In the genomic region with DNA sequence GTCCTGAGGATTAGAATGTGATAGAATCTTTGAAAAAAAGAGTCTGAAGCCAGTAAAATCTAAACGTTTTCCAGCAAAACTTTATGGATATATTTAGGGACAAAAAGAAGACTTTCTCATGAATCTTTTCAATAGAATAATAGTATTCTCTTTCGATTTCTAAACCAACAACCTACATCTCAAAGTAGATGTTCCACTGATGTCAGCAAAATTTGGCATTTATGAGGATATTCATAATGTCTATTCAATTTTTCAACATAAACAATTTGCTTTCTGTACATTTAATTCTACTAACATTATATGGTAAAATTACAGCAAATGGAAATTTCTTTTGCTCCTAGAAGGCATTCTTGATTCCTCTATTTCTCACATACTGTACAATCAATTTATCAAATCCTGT, we compare ENCODE assay signal across 35 cellular contexts.
DNase-seq lines count a peak whose midpoint lies in the region; ATAC-seq, FAIRE-seq and TF ChIP-seq lines count a peak whose summit lies in the region.
"Had no signal": no experiment of that assay in that cellular context is flagged by ENCODE, and none has a peak within 500 bp of the region (broad histone marks: within the 10 kb centered on the region; RNA-seq: fewer than 3 reads in every experiment).

No MANE protein-coding gene starts in this region.

- CTCF ChIA-PET in HepG2 (lab: Yijun Ruan, JAX; ENCODE audit: low intra/inter-chr PET ratio, low total read pairs) = no interaction called here
- CTCF ChIA-PET in A549 (lab: Yijun Ruan, JAX) = no interaction called here
- CTCF ChIA-PET in IMR-90 (lab: Yijun Ruan, JAX) = no interaction called here

- no peak overlapping the region for H2AK9ac ChIP-seq in IMR-90 (replicated peaks; ENCODE audit: low read depth, low read length, poor library complexity)

- no peaks in the 10 kb centered on the region for H3K36me3 ChIP-seq in HepG2 (replicated peaks in 1 of 2; ENCODE audit: control insufficient read depth in 1 of 2, insufficient read depth in 2 of 2, low read length in 2 of 2)
- no peaks in the 10 kb centered on the region for H3K36me3 ChIP-seq in right lobe of liver
- H3K36me3 ChIP-seq in IMR-90 (ENCODE audit: control insufficient read depth, insufficient read depth, low read length) = no peaks in the 10 kb centered on the region
- H3K36me3 ChIP-seq in neural progenitor cell = no peaks in the 10 kb centered on the region
- H3K36me3 ChIP-seq: BE2C; BLaER1; BLaER1 treated with 17β-estradiol and CSF1 and Interleukin-3, amounts not matched to agents 10 nM and 100 nM had no signal

- H3K14ac ChIP-seq in IMR-90 (replicated peaks; ENCODE audit: low read depth, low read length) = no peak overlapping the region

- no peak for TF ChIP-seq RAD21 in HepG2 (CRISPR knock-in tag; IDR thresholded peaks at IDR 0.05)
- TF ChIP-seq RAD21 in A549 (conservative IDR thresholded peaks at IDR 0.05 in 1 of 2, IDR thresholded peaks at IDR 0.05 in 1 of 2) = no peak
- no peak for TF ChIP-seq RAD21 in IMR-90 (IDR thresholded peaks at IDR 0.05; ENCODE audit: low read length)

- no peak overlapping the region for H4K91ac ChIP-seq in IMR-90 (ENCODE audit: insufficient read depth, low read depth, low read length)

- H3K4me2 ChIP-seq in HepG2 (ENCODE audit: low read depth, low read length) (no peak overlapping the region), A549 (no peak overlapping the region), IMR-90 (ENCODE audit: low read depth, low read length) (no peak overlapping the region), neural progenitor cell (no peak overlapping the region)
- H3K4me2 ChIP-seq: BLaER1; BLaER1 treated with 17β-estradiol and CSF1 and Interleukin-3, amounts not matched to agents 10 nM and 100 nM had no signal

- ATAC-seq in HepG2 = no peak
- ATAC-seq in right lobe of liver = no peak
- no peak for ATAC-seq in A549
- no peak for ATAC-seq in IMR-90 (ENCODE audit: low read depth)
- no peak for ATAC-seq in GM21447 (IDR thresholded peaks at IDR 0.05; ENCODE audit: unreplicated experiment)
- ATAC-seq: CD8-positive, alpha-beta T cell had no signal

- no peak for DNase-seq in HepG2 (ENCODE audit: low spot score)
- no peak for DNase-seq in right lobe of liver
- no peak for DNase-seq in A549 (ENCODE audit: low read depth in 1 of 2, low spot score in 1 of 2)
- no peak for DNase-seq in IMR-90
- DNase-seq in neural progenitor cell (ENCODE audit: low spot score) = no peak
- no peak for DNase-seq in activated T-cell treated with anti-CD3 and anti-CD28 coated beads for 4 hours
- DNase-seq in CD1c-positive myeloid dendritic cell (ENCODE audit: extremely low spot score) = no peak
- DNase-seq: 8988T; ACHN; AML-193; BE2C; C1 segment of cervical spinal cord; Caco-2; Calu3; CD4-positive, alpha-beta memory T cell; CD4-positive, alpha-beta T cell; CD4-positive, CD25-positive, alpha-beta regulatory T cell; CD8-positive, alpha-beta memory T cell; CD8-positive, alpha-beta T cell; DMS 273 treated with DMSO at 0.1 percent for 48 hours; DMS153; DMS53; DMS79; DMS79 treated with DMSO at 0.1 percent for 48 hours; DND-41; EL had no signal

- H2BK20ac ChIP-seq in IMR-90 (ENCODE audit: low read depth, low read length) = no peak overlapping the region

- no peak overlapping the region for H2AK5ac ChIP-seq in IMR-90 (ENCODE audit: low read depth, low read length)

- no peak overlapping the region for H3K27ac ChIP-seq in HepG2 (ENCODE audit: extremely low read length, insufficient read depth, low read length)
- H3K27ac ChIP-seq in right lobe of liver = no peak overlapping the region
- H3K27ac ChIP-seq in A549 = no peak overlapping the region
- H3K27ac ChIP-seq in IMR-90 (ENCODE audit: insufficient read depth, low read length) = no peak overlapping the region
- no peak overlapping the region for H3K27ac ChIP-seq in neural progenitor cell
- H3K27ac ChIP-seq: 22Rv1; BLaER1; BLaER1 treated with 17β-estradiol and CSF1 and Interleukin-3, amounts not matched to agents 10 nM and 100 nM; C4-2B had no signal

- H3K9me3 ChIP-seq in HepG2 (ENCODE audit: low read length) (no peaks in the 10 kb centered on the region), right lobe of liver (no peaks in the 10 kb centered on the region), A549 (no peaks in the 10 kb centered on the region), IMR-90 (ENCODE audit: control insufficient read depth, insufficient read depth, low read length) (no peaks in the 10 kb centered on the region), neural progenitor cell (ENCODE audit: low read depth) (no peaks in the 10 kb centered on the region)
- H3K9me3 ChIP-seq: BE2C; BLaER1; BLaER1 treated with 17β-estradiol and CSF1 and Interleukin-3, amounts not matched to agents 10 nM and 100 nM; Caco-2 had no signal

- H2AFZ ChIP-seq in HepG2 (ENCODE audit: low read length) (no peak overlapping the region), IMR-90 (replicated peaks; ENCODE audit: low read length, poor library complexity) (no peak overlapping the region), neural progenitor cell (replicated peaks) (peak overlapping the region; percentile 11)

- H2BK15ac ChIP-seq in IMR-90 (ENCODE audit: low read depth, low read length) = no peak overlapping the region

- no peaks in the 10 kb centered on the region for H3K4me1 ChIP-seq in HepG2 (ENCODE audit: insufficient read depth, low read length)
- H3K4me1 ChIP-seq in right lobe of liver = no peaks in the 10 kb centered on the region
- no peaks in the 10 kb centered on the region for H3K4me1 ChIP-seq in A549
- no peaks in the 10 kb centered on the region for H3K4me1 ChIP-seq in IMR-90 (ENCODE audit: control insufficient read depth, insufficient read depth, low read length)
- no peaks in the 10 kb centered on the region for H3K4me1 ChIP-seq in neural progenitor cell
- H3K4me1 ChIP-seq: BE2C; BLaER1; BLaER1 treated with 17β-estradiol and CSF1 and Interleukin-3, amounts not matched to agents 10 nM and 100 nM; Caco-2 had no signal

- no peak overlapping the region for H2BK5ac ChIP-seq in IMR-90 (ENCODE audit: low read depth, low read length, poor library complexity, severe bottlenecking)

- 0% methylated on average over 2 of the region's 2 CpGs for WGBS in HepG2 (ENCODE audit: low lambda C conversion rate)
- WGBS in right lobe of liver (ENCODE audit: insufficient coverage, low coverage, low lambda C conversion rate, missing lambda C conversion rate) = 17% methylated on average over 2 of the region's 2 CpGs
- WGBS in A549 (ENCODE audit: missing lambda C conversion rate) = 35% methylated on average over 2 of the region's 2 CpGs
- WGBS in IMR-90 (ENCODE audit: extremely low coverage in 2 of 2, insufficient read length in 1 of 2), 2 experiments = no CpG with 5 or more reads among the region's 2 CpGs

- no peaks in the 10 kb centered on the region for H3K9me3 Mint-ChIP-seq in neural progenitor cell
- H3K9me3 Mint-ChIP-seq: CD4-positive, alpha-beta T cell had no signal

- no peaks in the 10 kb centered on the region for H3K27me3 ChIP-seq in HepG2 (ENCODE audit: control insufficient read depth in 1 of 2, insufficient read depth in 2 of 2, low read length in 2 of 2)
- no peaks in the 10 kb centered on the region for H3K27me3 ChIP-seq in right lobe of liver
- H3K27me3 ChIP-seq in IMR-90 (ENCODE audit: control insufficient read depth, insufficient read depth, low read length) = no peaks in the 10 kb centered on the region
- H3K27me3 ChIP-seq in neural progenitor cell = no peaks in the 10 kb centered on the region
- H3K27me3 ChIP-seq: BE2C; BLaER1; BLaER1 treated with 17β-estradiol and CSF1 and Interleukin-3, amounts not matched to agents 10 nM and 100 nM had no signal

- BruUV-seq in HepG2 (replicated peaks; lab: Mats Ljungman, UMichigan) = no TSS peak
- BruUV-seq in IMR-90 (replicated peaks; lab: Mats Ljungman, UMichigan) = no TSS peak

- H3K9me1 ChIP-seq in IMR-90 (ENCODE audit: insufficient read depth, low read length) = no peaks in the 10 kb centered on the region

- H3K4me1 Mint-ChIP-seq in neural progenitor cell = no peaks in the 10 kb centered on the region
- H3K4me1 Mint-ChIP-seq: B cell; CD14-positive monocyte; CD4-positive, alpha-beta memory T cell; CD4-positive, CD25-positive, alpha-beta regulatory T cell; CD8-positive, alpha-beta memory T cell had no signal

- H4K5ac ChIP-seq in IMR-90 (ENCODE audit: low read depth, low read length) = no peak overlapping the region

- no peak overlapping the region for H4K8ac ChIP-seq in IMR-90 (ENCODE audit: low read depth in 2 of 2, low read length in 2 of 2)

- H3K4ac ChIP-seq in IMR-90 (ENCODE audit: low read depth, low read length) = no peak overlapping the region

- H3K27ac Mint-ChIP-seq in neural progenitor cell = no peak overlapping the region
- H3K27ac Mint-ChIP-seq: B cell; CD14-positive monocyte; CD4-positive, alpha-beta memory T cell; CD4-positive, alpha-beta T cell; CD4-positive, CD25-positive, alpha-beta regulatory T cell; CD8-positive, alpha-beta memory T cell; CD8-positive, alpha-beta T cell had no signal

- no peaks in the 10 kb centered on the region for H3F3A ChIP-seq in neural progenitor cell (ENCODE audit: low read depth)

- POLR2A ChIA-PET in HepG2 (lab: Yijun Ruan, JAX) = no interaction called here
- POLR2A ChIA-PET in A549 (lab: Yijun Ruan, JAX) = no interaction called here
- POLR2A ChIA-PET in IMR-90 (lab: Charles Lee; ENCODE audit: unreplicated experiment) = no interaction called here

- TF ChIP-seq CTCF in HepG2 (CRISPR knock-in tag; IDR thresholded peaks at IDR 0.05) = no peak
- no peak for TF ChIP-seq CTCF in right lobe of liver (IDR thresholded peaks at IDR 0.05)
- no peak for TF ChIP-seq CTCF in A549 (IDR thresholded peaks at IDR 0.05)
- no peak for TF ChIP-seq CTCF in IMR-90 (conservative IDR thresholded peaks at IDR 0.05; ENCODE audit: low read depth, low read length)
- no peak for TF ChIP-seq CTCF in neural progenitor cell (IDR thresholded peaks at IDR 0.05)

- H3K4me3 Mint-ChIP-seq in neural progenitor cell = no peak overlapping the region
- H3K4me3 Mint-ChIP-seq: B cell; CD14-positive monocyte; CD4-positive, alpha-beta memory T cell; CD4-positive, alpha-beta T cell; CD4-positive, CD25-positive, alpha-beta regulatory T cell; CD8-positive, alpha-beta memory T cell; CD8-positive, alpha-beta T cell had no signal

- TF ChIP-seq EP300 in HepG2 (IDR thresholded peaks at IDR 0.05; ENCODE audit: low read depth in 2 of 2, low read length in 2 of 2) = no peak
- TF ChIP-seq EP300 in HepG2 (CRISPR knock-in tag; IDR thresholded peaks at IDR 0.05; ENCODE audit: borderline replicate concordance) = no peak
- no peak for TF ChIP-seq EP300 in A549 (IDR thresholded peaks at IDR 0.05)

- no peak overlapping the region for H3K18ac ChIP-seq in IMR-90 (ENCODE audit: low read depth, low read length)

- intact Hi-C loops in HepG2 (cut with micrococcal nuclease; ENCODE audit: unreplicated experiment) (no loop called here), right lobe of liver (cut with DNase I) (no loop called here), IMR-90 (cut with micrococcal nuclease) (no loop called here)

- no peak for FAIRE-seq in HepG2 (lab: Jason Lieb, UNC)
- no peak for FAIRE-seq in A549 (lab: Jason Lieb, UNC)
- FAIRE-seq: A204.1, D721Med had no signal

- H3K79me2 ChIP-seq in HepG2 (ENCODE audit: insufficient read depth, low read length) (no peaks in the 10 kb centered on the region), neural progenitor cell (ENCODE audit: low read depth) (no peaks in the 10 kb centered on the region)

- in situ Hi-C loops in HepG2 (cut with HindIII; ENCODE audit: extremely low pct_ligation_motif_present, low pct_unique_long_range_greater_than_20kb) (no loop called here), IMR-90 (cut with MboI; ENCODE audit: low sequenced_read_pairs) (no loop called here)

- no peaks in the 10 kb centered on the region for H3K36me3 Mint-ChIP-seq in neural progenitor cell
- H3K36me3 Mint-ChIP-seq: CD14-positive monocyte; CD4-positive, alpha-beta memory T cell; CD4-positive, CD25-positive, alpha-beta regulatory T cell; CD8-positive, alpha-beta memory T cell; CD8-positive, alpha-beta T cell had no signal

- H3K23ac ChIP-seq in IMR-90 (ENCODE audit: low read depth, low read length) = no peak overlapping the region

- peaks cover 2% of the 10 kb centered on the region for H3K27me3 Mint-ChIP-seq in neural progenitor cell (ENCODE audit: insufficient read depth, low read depth)
- H3K27me3 Mint-ChIP-seq: B cell; CD4-positive, alpha-beta memory T cell; CD4-positive, alpha-beta T cell; CD4-positive, CD25-positive, alpha-beta regulatory T cell; CD8-positive, alpha-beta memory T cell had no signal

- dilution Hi-C loops in IMR-90 (cut with HindIII; ENCODE audit: low sequenced_read_pairs, unreplicated experiment) = no loop called here

- no peaks in the 10 kb centered on the region for H4K20me1 ChIP-seq in HepG2 (ENCODE audit: insufficient read depth, low read length)
- H4K20me1 ChIP-seq in IMR-90 (ENCODE audit: insufficient read depth, low read length) = no peaks in the 10 kb centered on the region
- no peaks in the 10 kb centered on the region for H4K20me1 ChIP-seq in neural progenitor cell (ENCODE audit: low read depth)
- H4K20me1 ChIP-seq: BLaER1; BLaER1 treated with 17β-estradiol and CSF1 and Interleukin-3, amounts not matched to agents 10 nM and 100 nM had no signal

- H3K79me1 ChIP-seq in IMR-90 (ENCODE audit: low read depth in 1 of 2, low read length in 2 of 2) = no peaks in the 10 kb centered on the region

- H3K9ac ChIP-seq in HepG2 (ENCODE audit: insufficient read depth, low read depth, low read length) (no peak overlapping the region), IMR-90 (ENCODE audit: low read depth, low read length) (no peak overlapping the region), neural progenitor cell (no peak overlapping the region)
- H3K9ac ChIP-seq: BLaER1; BLaER1 treated with 17β-estradiol and CSF1 and Interleukin-3, amounts not matched to agents 10 nM and 100 nM had no signal

- no peak overlapping the region for H3K56ac ChIP-seq in IMR-90 (ENCODE audit: extremely low read depth, insufficient read depth, low read length)

- TF ChIP-seq POLR2A in HepG2 (IDR thresholded peaks at IDR 0.05; ENCODE audit: insufficient read depth in 1 of 2, low read depth in 2 of 2, low read length in 2 of 2) (no peak), right lobe of liver (IDR thresholded peaks at IDR 0.05) (no peak), A549 (IDR thresholded peaks at IDR 0.05; ENCODE audit: low read length) (no peak), IMR-90 (IDR thresholded peaks at IDR 0.05; ENCODE audit: low read depth, low read length) (no peak)

- no peak overlapping the region for H3K4me3 ChIP-seq in HepG2 (replicated peaks in 1 of 3; ENCODE audit: insufficient read depth in 1 of 3, low read depth in 2 of 3, low read length in 3 of 3)
- H3K4me3 ChIP-seq in right lobe of liver = no peak overlapping the region
- H3K4me3 ChIP-seq in A549 = no peak overlapping the region
- H3K4me3 ChIP-seq in IMR-90 (ENCODE audit: insufficient read depth, low read depth, low read length) = no peak overlapping the region
- no peak overlapping the region for H3K4me3 ChIP-seq in neural progenitor cell
- H3K4me3 ChIP-seq: BLaER1; BLaER1 treated with 17β-estradiol and CSF1 and Interleukin-3, amounts not matched to agents 10 nM and 100 nM had no signal

- H2BK120ac ChIP-seq in IMR-90 (ENCODE audit: low read depth, low read length) = no peak overlapping the region
